ENCODE assay signal across 8 cellular contexts in the genomic region with DNA sequence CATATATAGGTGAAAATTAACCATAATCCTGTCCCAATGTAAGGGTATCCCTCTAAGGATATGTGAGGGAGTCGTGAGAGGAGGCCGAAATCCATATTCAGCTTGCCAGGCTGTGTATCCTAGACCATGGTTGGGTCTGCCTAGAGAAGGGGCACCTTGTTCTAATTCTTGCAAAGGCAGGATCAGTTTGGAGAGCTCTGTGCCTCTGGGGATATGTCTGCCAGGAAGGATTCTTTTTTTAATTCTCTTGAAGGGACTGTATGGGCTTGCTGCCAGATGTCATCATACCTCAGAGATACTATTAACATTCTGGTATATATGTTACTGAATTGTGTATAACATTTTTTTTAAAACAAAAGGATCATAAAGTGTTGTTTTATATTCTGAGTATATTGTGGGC. TPM values are rescaled to one million over a fixed set of nuclear protein-coding genes. Genes with fewer than 3 reads are reported as not detected.
DNase-seq lines count a peak whose midpoint lies in the region; ATAC-seq and TF ChIP-seq lines count a peak whose summit lies in the region.

No MANE protein-coding gene starts in this region.

- CTCF ChIA-PET in A673 (lab: Charles Lee), result no interaction called here
- CTCF ChIA-PET in activated B cell treated with CpG ODN at 0.5 μM for 24 hours (lab: Charles Lee), result no interaction called here

- H3K27me3 Mint-ChIP-seq in activated B cell treated with CpG ODN at 0.5 μM for 24 hours, result no peaks in the 10 kb centered on the region

- H3K27ac ChIP-seq in A673 (ENCODE audit: low read depth, low read length, poor library complexity, severe bottlenecking), result peak overlapping the region; percentile 97

- peaks cover 35% of the 10 kb centered on the region for H3K4me1 Mint-ChIP-seq in activated B cell treated with CpG ODN at 0.5 μM for 24 hours

- no peaks in the 10 kb centered on the region for H3K36me3 ChIP-seq in A673 (ENCODE audit: insufficient read depth, low read length, poor library complexity, severe bottlenecking)

- POLR2A ChIA-PET in A673 (lab: Charles Lee; ENCODE audit: low non-redundant PET), result no interaction called here
- POLR2A ChIA-PET in activated B cell treated with CpG ODN at 0.5 μM for 24 hours (lab: Charles Lee), result no interaction called here

- H3K4me3 Mint-ChIP-seq in activated B cell treated with CpG ODN at 0.5 μM for 24 hours, result peak overlapping the region; percentile 17

- H3K4me3 ChIP-seq in A673 (ENCODE audit: low read depth, low read length, poor library complexity, severe bottlenecking) (peak overlapping the region; percentile 99), GM12864 (ENCODE audit: low read depth, low read length) (peak overlapping the region; percentile 63; the same call in 1 of the 2 replicates), foreskin fibroblast (ENCODE audit: low read depth in 1 of 2, low read length in 2 of 2) (peak overlapping the region; percentile 60 to 86)

- DNase-seq in A673 (ENCODE audit: low spot score) (peak; percentile 66), GM12864 (ENCODE audit: low read depth) (no peak), activated B cell treated with CpG ODN at 0.5 μM for 24 hours (no peak), foreskin fibroblast (peak; percentile 29 to 66), NCI-H526 treated with DMSO at 0.1 percent for 48 hours (lab: John Stamatoyannopoulos, UW) (no peak), retina (no peak), SIG-M5 treated with dmso at 0.1 percent for 504 hours (lab: John Stamatoyannopoulos, UW; ENCODE audit: unreplicated experiment) (no peak)

- peaks cover 33% of the 10 kb centered on the region for H3K4me1 ChIP-seq in A673 (ENCODE audit: insufficient read depth, low read length, poor library complexity, severe bottlenecking)

- no peaks in the 10 kb centered on the region for H3K9me3 ChIP-seq in A673 (ENCODE audit: low read depth, low read length, poor library complexity, severe bottlenecking)

- BruUV-seq in A673 (replicated peaks; lab: Mats Ljungman, UMichigan), result no TSS peak

- ATAC-seq in activated B cell treated with CpG ODN at 0.5 μM for 24 hours (ENCODE audit: low read depth) (no peak), GM21367 (IDR thresholded peaks at IDR 0.05; ENCODE audit: unreplicated experiment) (no peak)

- TF ChIP-seq CTCF in A673 (conservative IDR thresholded peaks at IDR 0.05; ENCODE audit: low read depth, low read length), result no peak
- TF ChIP-seq CTCF in GM12864 (IDR thresholded peaks at IDR 0.05; ENCODE audit: low read depth, low read length, missing control alignments), result no peak
- TF ChIP-seq CTCF in activated B cell treated with CpG ODN at 0.5 μM for 24 hours (IDR thresholded peaks at IDR 0.05), result no peak
- no peak for TF ChIP-seq CTCF in foreskin fibroblast (IDR thresholded peaks at IDR 0.05; ENCODE audit: low read depth, low read length)

- peaks cover 13% of the 10 kb centered on the region for H3K36me3 Mint-ChIP-seq in activated B cell treated with CpG ODN at 0.5 μM for 24 hours (ENCODE audit: low read depth)

- H3K27me3 ChIP-seq in A673 (replicated peaks; ENCODE audit: insufficient read depth, low read depth, low read length, poor library complexity), result no peaks in the 10 kb centered on the region

- H3K27ac Mint-ChIP-seq in activated B cell treated with CpG ODN at 0.5 μM for 24 hours, result no peak overlapping the region

- no peaks in the 10 kb centered on the region for H3K9me3 Mint-ChIP-seq in activated B cell treated with CpG ODN at 0.5 μM for 24 hours

- intact Hi-C loops in A673 (cut with micrococcal nuclease; ENCODE audit: unreplicated experiment), result loop anchor here (5.0 to 10.0 kb wide), 2 partner anchors 302 to 644 kb away; partner anchors contain the start of gene PXYLP1
- intact Hi-C loops in activated B cell treated with CpG ODN at 0.5 μM for 24 hours (cut with micrococcal nuclease), result loop anchor here (5.0 to 10.0 kb wide), 4 partner anchors 567 to 1123 kb away; partner anchors contain the start of genes PXYLP1, SLC25A36 and U2SURP

RNA-seq across cellular contexts. Expression of gene ATP1B3, which starts 2.4 kb away (rescaled TPM):
- total RNA-seq in A673 (2021) (130 and 167 TPM in 2 replicates), activated B cell treated with CpG ODN at 0.5 μM for 24 hours (61.1 and 68.8 TPM in 2 replicates)

Comparison
In these comparisons a context has a peak if more than half of its experiments do, and no peak if none do; other contexts are left out.
1. DNase-seq: peak in A673 (single experiment) and foreskin fibroblast (2 of 2); none in GM12864 (single experiment), activated B cell treated with CpG ODN at 0.5 μM for 24 hours (single experiment), NCI-H526 treated with DMSO at 0.1 percent for 48 hours (single experiment), retina (single experiment) and SIG-M5 treated with dmso at 0.1 percent for 504 hours (single experiment).
2. Peak in every context shown above with its lines, with median percentiles within 50 percentile points of each other: H3K4me3 ChIP-seq.